8 cellular contexts compared by ENCODE assay signal in the genomic region with DNA sequence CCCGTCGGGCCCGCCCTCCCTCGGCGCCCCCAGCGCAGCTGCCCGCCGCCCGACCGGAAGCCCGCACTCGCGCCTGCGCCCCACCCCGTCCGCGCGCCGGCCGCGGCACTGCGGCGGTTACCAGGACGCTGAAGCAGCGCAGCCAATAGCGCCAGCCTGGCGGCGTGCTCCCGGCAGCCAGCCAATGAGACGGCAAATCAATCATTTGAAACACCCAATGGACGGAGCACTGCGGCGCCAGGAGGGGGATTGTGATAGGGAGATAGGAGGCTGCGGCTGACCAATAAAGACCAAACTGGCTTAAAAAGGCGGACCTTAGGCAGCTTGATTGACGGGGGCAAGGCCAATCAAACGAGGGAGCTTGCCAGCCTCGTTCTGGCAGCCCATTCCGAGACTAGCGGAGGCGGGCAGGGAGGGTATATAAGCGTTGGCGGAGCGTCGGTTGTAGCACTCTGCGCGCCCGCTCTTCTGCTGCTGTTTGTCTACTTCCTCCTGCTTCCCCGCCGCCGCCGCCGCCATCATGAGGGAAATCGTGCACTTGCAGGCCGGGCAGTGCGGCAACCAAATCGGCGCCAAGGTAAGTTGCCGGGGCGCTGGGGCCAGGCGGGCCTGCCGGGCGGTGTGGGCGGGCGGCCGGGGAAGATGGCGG. TPM values are rescaled to one million over a fixed set of nuclear protein-coding genes. Genes with fewer than 3 reads are reported as not detected.
DNase-seq lines count a peak whose midpoint lies in the region; ATAC-seq, FAIRE-seq and TF ChIP-seq lines count a peak whose summit lies in the region.

TSS of gene TUBB4B (plus strand) at position 447 of the 649 bp plus-strand sequence. CDS start at position 521, 74 bp downstream.

- peaks cover 11 to 23% of the 10 kb centered on the region in 2 donors for H3K4me1 ChIP-seq in kidney (ENCODE audit: control insufficient read depth in 1 of 2, insufficient read depth in 1 of 2, low read depth in 1 of 2, low read length in 2 of 2)

- H3K27ac Mint-ChIP-seq in chondrocyte (ENCODE audit: unreplicated experiment): peak within 1 kb of the TSS; percentile 89

- peak within 1 kb of the TSS; percentile 73 to 77 for H3K9ac ChIP-seq in kidney (ENCODE audit: low read length in 2 of 2)

- H3K9me3 Mint-ChIP-seq in chondrocyte (ENCODE audit: low read depth): no peaks in the 10 kb centered on the region

- peaks cover 6 to 13% of the 10 kb centered on the region in 2 donors for H3K36me3 ChIP-seq in kidney (ENCODE audit: control insufficient read depth in 1 of 2, insufficient read depth in 2 of 2, low read length in 2 of 2)

- DNase-seq in AML-193 (lab: John Stamatoyannopoulos, UW): peak; percentile 99
- peak; percentile 99 for DNase-seq in NCI-H510A treated with DMSO at 0.1 percent for 48 hours (lab: John Stamatoyannopoulos, UW)
- DNase-seq in activated CD4-positive, alpha-beta T cell treated with anti-CD3 and anti-CD28 coated beads for 24 hours (ENCODE audit: low read depth in 2 of 2): peak; percentile 93
- peak; percentile 99 for DNase-seq in chondrocyte (ENCODE audit: low spot score)
- peak; percentile 100 for DNase-seq in kidney
- peak; percentile 97 for DNase-seq in stimulated activated CD4-positive, alpha-beta T cell treated with anti-CD3 and anti-CD28 coated beads, Interleukin-15, amount 100 ng/mL, for 24 hours

- ATAC-seq in HG03439 (IDR thresholded peaks at IDR 0.05; ENCODE audit: unreplicated experiment): peak; percentile 70

- TF ChIP-seq CTCF in chondrocyte (IDR thresholded peaks at IDR 0.05): no peak
- no peak for TF ChIP-seq CTCF in kidney (IDR thresholded peaks at IDR 0.05; ENCODE audit: borderline replicate concordance, extremely low read depth, insufficient read depth)

- peak within 1 kb of the TSS; percentile 70 to 76 for H3K4me3 ChIP-seq in kidney (ENCODE audit: low read length in 2 of 2)

- H3K4me3 Mint-ChIP-seq in chondrocyte (ENCODE audit: unreplicated experiment): peak within 1 kb of the TSS; percentile 78

- H3K36me3 Mint-ChIP-seq in chondrocyte (ENCODE audit: low read depth): peaks cover 10% of the 10 kb centered on the region

- peak; percentile 100 for TF ChIP-seq POLR2A in GM19193 (IDR thresholded peaks at IDR 0.05; ENCODE audit: extremely low read depth, insufficient read depth, insufficient read length)

- intact Hi-C loops in kidney (cut with DNase I): no loop called here

- no peaks in the 10 kb centered on the region for H3K27me3 Mint-ChIP-seq in chondrocyte (ENCODE audit: low read depth)

- peaks cover 30% of the 10 kb centered on the region for H3K4me1 Mint-ChIP-seq in chondrocyte (ENCODE audit: low read depth)

- FAIRE-seq in kidney (lab: Jason Lieb, UNC): peak; percentile 99

- peak within 1 kb of the TSS; percentile 91 to 98 for H3K27ac ChIP-seq in kidney (ENCODE audit: low read depth in 2 of 2, low read length in 2 of 2)

- H3K9me3 ChIP-seq in kidney (ENCODE audit: control insufficient read depth in 1 of 2, low read length in 2 of 2): no peaks in the 10 kb centered on the region

RNA-seq across cellular contexts. Expression of gene TUBB4B, which starts in this region (rescaled TPM):
- total RNA-seq in chondrocyte: 117 to 155 TPM (median 121 TPM) in 3 replicates
- total RNA-seq in kidney: 258 TPM
- polyA plus RNA-seq in kidney (ENCODE audit: insufficient read depth, low read depth, low replicate concordance): 394 TPM

Comparison
In these comparisons a context has a peak if more than half of its experiments do, and no peak if none do; other contexts are left out.
1. Peak in every context shown above with its lines: DNase-seq, ATAC-seq, H3K4me3 ChIP-seq and H3K27ac ChIP-seq.